ENCODE assay signal across 2 cellular contexts in the genomic region with DNA sequence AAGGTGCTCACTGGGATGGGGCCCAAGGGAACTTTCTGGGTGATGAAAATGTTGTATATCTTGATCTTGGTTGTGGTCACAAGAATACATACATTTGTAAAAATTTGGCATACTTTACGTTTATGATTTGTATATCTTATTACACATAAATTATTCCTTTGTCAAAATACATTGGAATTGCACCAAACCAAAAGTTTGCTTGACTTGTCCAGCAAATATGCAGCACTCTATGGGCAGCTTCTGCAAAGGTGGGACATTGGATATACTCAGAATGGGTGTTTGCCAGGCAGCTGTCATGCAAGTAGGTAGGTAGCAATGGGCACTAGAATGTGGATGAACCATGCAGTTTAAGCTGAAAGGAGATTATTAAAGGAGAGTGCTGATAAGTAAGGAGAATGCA.
A peak's percentile ranks its signal among the peaks of the same experiment; 100 is the strongest.
TF ChIP-seq lines count a peak whose summit lies in the region.

No MANE protein-coding gene starts in this region.

TF ChIP-seq in SK-N-SH, 30 proteins besides CTCF, POLR2A, EP300 and RAD21 (continued from another document):
- TF ChIP-seq FOSL2 (IDR thresholded peaks at IDR 0.05; ENCODE audit: borderline replicate concordance, low read depth) = no peak
- TF ChIP-seq GABPA (IDR thresholded peaks at IDR 0.05; ENCODE audit: low read depth) = no peak
- TF ChIP-seq, protein P1, sequence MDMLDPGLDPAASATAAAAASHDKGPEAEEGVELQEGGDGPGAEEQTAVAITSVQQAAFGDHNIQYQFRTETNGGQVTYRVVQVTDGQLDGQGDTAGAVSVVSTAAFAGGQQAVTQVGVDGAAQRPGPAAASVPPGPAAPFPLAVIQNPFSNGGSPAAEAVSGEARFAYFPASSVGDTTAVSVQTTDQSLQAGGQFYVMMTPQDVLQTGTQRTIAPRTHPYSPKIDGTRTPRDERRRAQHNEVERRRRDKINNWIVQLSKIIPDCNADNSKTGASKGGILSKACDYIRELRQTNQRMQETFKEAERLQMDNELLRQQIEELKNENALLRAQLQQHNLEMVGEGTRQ (IDR thresholded peaks at IDR 0.05; ENCODE audit: borderline replicate concordance, low read depth, low read length) = no peak
- TF ChIP-seq PBX3 (IDR thresholded peaks at IDR 0.05) = peak; percentile 60
- no peak for TF ChIP-seq YY1 (IDR thresholded peaks at IDR 0.05; ENCODE audit: low read depth)
- 0 out of 2 replicates have a peak, but pooled peaks have one; percentile 17 for TF ChIP-seq JUND (IDR thresholded peaks at IDR 0.05)
- no peak for TF ChIP-seq MEF2A (IDR thresholded peaks at IDR 0.05; ENCODE audit: borderline replicate concordance, low read depth)
TF ChIP-seq in SK-N-SH: peak in this region for 4.

TF ChIP-seq in SK-N-SH treated with all-trans-retinoic acid at 6 μM for 48 hours, 23 proteins besides CTCF, POLR2A, EP300 and RAD21 (continued from another document):
- TF ChIP-seq PPARA (CRISPR knock-in tag; IDR thresholded peaks at IDR 0.05; ENCODE audit: borderline replicate concordance) (no peak), ZNF8 (CRISPR knock-in tag; IDR thresholded peaks at IDR 0.05) (no peak), RARB (CRISPR knock-in tag; IDR thresholded peaks at IDR 0.05) (no peak), ZNF565 (CRISPR knock-in tag; conservative IDR thresholded peaks at IDR 0.05; ENCODE audit: low read depth) (no peak), TCF4 (CRISPR knock-in tag; IDR thresholded peaks at IDR 0.05; ENCODE audit: borderline replicate concordance) (no peak), ZC3H10 (CRISPR knock-in tag; IDR thresholded peaks at IDR 0.05) (no peak), ZNF70 (CRISPR knock-in tag; IDR thresholded peaks at IDR 0.05) (no peak), TOX (CRISPR knock-in tag; IDR thresholded peaks at IDR 0.05; ENCODE audit: borderline replicate concordance) (no peak), OSR1 (CRISPR knock-in tag; IDR thresholded peaks at IDR 0.05) (no peak), ISL1 (CRISPR knock-in tag; IDR thresholded peaks at IDR 0.05) (no peak), BACH2 (CRISPR knock-in tag; IDR thresholded peaks at IDR 0.05; ENCODE audit: borderline replicate concordance) (no peak), ZFP3 (CRISPR knock-in tag; IDR thresholded peaks at IDR 0.05) (no peak)
- TF ChIP-seq, protein P2, sequence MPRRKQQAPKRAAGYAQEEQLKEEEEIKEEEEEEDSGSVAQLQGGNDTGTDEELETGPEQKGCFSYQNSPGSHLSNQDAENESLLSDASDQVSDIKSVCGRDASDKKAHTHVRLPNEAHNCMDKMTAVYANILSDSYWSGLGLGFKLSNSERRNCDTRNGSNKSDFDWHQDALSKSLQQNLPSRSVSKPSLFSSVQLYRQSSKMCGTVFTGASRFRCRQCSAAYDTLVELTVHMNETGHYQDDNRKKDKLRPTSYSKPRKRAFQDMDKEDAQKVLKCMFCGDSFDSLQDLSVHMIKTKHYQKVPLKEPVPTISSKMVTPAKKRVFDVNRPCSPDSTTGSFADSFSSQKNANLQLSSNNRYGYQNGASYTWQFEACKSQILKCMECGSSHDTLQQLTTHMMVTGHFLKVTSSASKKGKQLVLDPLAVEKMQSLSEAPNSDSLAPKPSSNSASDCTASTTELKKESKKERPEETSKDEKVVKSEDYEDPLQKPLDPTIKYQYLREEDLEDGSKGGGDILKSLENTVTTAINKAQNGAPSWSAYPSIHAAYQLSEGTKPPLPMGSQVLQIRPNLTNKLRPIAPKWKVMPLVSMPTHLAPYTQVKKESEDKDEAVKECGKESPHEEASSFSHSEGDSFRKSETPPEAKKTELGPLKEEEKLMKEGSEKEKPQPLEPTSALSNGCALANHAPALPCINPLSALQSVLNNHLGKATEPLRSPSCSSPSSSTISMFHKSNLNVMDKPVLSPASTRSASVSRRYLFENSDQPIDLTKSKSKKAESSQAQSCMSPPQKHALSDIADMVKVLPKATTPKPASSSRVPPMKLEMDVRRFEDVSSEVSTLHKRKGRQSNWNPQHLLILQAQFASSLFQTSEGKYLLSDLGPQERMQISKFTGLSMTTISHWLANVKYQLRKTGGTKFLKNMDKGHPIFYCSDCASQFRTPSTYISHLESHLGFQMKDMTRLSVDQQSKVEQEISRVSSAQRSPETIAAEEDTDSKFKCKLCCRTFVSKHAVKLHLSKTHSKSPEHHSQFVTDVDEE (CRISPR knock-in tag; IDR thresholded peaks at IDR 0.05) = no peak
- TF ChIP-seq, protein P3, sequence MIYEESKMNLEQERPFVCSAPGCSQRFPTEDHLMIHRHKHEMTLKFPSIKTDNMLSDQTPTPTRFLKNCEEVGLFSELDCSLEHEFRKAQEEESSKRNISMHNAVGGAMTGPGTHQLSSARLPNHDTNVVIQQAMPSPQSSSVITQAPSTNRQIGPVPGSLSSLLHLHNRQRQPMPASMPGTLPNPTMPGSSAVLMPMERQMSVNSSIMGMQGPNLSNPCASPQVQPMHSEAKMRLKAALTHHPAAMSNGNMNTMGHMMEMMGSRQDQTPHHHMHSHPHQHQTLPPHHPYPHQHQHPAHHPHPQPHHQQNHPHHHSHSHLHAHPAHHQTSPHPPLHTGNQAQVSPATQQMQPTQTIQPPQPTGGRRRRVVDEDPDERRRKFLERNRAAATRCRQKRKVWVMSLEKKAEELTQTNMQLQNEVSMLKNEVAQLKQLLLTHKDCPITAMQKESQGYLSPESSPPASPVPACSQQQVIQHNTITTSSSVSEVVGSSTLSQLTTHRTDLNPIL (CRISPR knock-in tag; IDR thresholded peaks at IDR 0.05; ENCODE audit: low read depth) = no peak
- TF ChIP-seq, protein P4, sequence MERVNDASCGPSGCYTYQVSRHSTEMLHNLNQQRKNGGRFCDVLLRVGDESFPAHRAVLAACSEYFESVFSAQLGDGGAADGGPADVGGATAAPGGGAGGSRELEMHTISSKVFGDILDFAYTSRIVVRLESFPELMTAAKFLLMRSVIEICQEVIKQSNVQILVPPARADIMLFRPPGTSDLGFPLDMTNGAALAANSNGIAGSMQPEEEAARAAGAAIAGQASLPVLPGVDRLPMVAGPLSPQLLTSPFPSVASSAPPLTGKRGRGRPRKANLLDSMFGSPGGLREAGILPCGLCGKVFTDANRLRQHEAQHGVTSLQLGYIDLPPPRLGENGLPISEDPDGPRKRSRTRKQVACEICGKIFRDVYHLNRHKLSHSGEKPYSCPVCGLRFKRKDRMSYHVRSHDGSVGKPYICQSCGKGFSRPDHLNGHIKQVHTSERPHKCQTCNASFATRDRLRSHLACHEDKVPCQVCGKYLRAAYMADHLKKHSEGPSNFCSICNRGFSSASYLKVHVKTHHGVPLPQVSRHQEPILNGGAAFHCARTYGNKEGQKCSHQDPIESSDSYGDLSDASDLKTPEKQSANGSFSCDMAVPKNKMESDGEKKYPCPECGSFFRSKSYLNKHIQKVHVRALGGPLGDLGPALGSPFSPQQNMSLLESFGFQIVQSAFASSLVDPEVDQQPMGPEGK (CRISPR knock-in tag; IDR thresholded peaks at IDR 0.05; ENCODE audit: borderline replicate concordance) = no peak
- TF ChIP-seq, protein P5, sequence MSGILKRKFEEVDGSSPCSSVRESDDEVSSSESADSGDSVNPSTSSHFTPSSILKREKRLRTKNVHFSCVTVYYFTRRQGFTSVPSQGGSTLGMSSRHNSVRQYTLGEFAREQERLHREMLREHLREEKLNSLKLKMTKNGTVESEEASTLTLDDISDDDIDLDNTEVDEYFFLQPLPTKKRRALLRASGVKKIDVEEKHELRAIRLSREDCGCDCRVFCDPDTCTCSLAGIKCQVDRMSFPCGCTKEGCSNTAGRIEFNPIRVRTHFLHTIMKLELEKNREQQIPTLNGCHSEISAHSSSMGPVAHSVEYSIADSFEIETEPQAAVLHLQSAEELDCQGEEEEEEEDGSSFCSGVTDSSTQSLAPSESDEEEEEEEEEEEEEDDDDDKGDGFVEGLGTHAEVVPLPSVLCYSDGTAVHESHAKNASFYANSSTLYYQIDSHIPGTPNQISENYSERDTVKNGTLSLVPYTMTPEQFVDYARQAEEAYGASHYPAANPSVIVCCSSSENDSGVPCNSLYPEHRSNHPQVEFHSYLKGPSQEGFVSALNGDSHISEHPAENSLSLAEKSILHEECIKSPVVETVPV (CRISPR knock-in tag; IDR thresholded peaks at IDR 0.05) = no peak
